ENCODE assay signal across 8 cellular contexts in genomic region chr11:108120936-108121273, GRCh38. TPM values are rescaled to one million over a fixed set of nuclear protein-coding genes. Genes with fewer than 3 reads are reported as not detected.
DNase-seq lines count a peak whose midpoint lies in the region; ATAC-seq and TF ChIP-seq lines count a peak whose summit lies in the region.
"Not testable (repeated sequence)": the region's sequence is repeated elsewhere in the genome, so short reads cannot be mapped to it uniquely, and the experiment has no call there.

No MANE protein-coding gene starts in this region.

- TF ChIP-seq CTCF in AG10803 (conservative IDR thresholded peaks at IDR 0.05; ENCODE audit: low read length); choroid plexus epithelial cell (conservative IDR thresholded peaks at IDR 0.05; ENCODE audit: low read depth, low read length); natural killer cell (IDR thresholded peaks at IDR 0.05): not testable (repeated sequence)

- H3K36me3 ChIP-seq in MG63, result not testable (repeated sequence)

- DNase-seq in AG10803 (ENCODE audit: low read depth); MG63; activated T-cell treated with anti-CD3 and anti-CD28 coated beads, Interleukin-2, amount 50 U/mL, for 24 hours; choroid plexus epithelial cell (ENCODE audit: low read depth); natural killer cell; stimulated activated naive CD8-positive, alpha-beta T cell treated with anti-CD3 and anti-CD28 coated beads, Interleukin-15, amount 100 ng/mL, for 72 hours: not testable (repeated sequence)
- DNase-seq in right cardiac atrium, result peak in 1 of 3 donors; percentile 25

- H3K36me3 Mint-ChIP-seq in activated T-cell treated with anti-CD3 and anti-CD28 coated beads, Interleukin-2, amount 50 U/mL, for 24 hours (ENCODE audit: low read depth), result peaks cover 22% of the 10 kb centered on the region
- H3K36me3 Mint-ChIP-seq in natural killer cell, result not testable (repeated sequence)

- H3K9me3 ChIP-seq in MG63; right cardiac atrium (ENCODE audit: control insufficient read depth, low read length): not testable (repeated sequence)

- peak overlapping the region; percentile 92 for H3K27ac Mint-ChIP-seq in activated T-cell treated with anti-CD3 and anti-CD28 coated beads, Interleukin-2, amount 50 U/mL, for 24 hours
- peak overlapping the region in 1 of 2 donors; percentile 75 for H3K27ac Mint-ChIP-seq in natural killer cell
- peak overlapping the region; percentile 69 to 77 for H3K27ac Mint-ChIP-seq in stimulated activated naive CD8-positive, alpha-beta T cell treated with anti-CD3 and anti-CD28 coated beads, Interleukin-15, amount 100 ng/mL, for 72 hours

- peaks cover 44% of the 10 kb centered on the region for H3K4me1 Mint-ChIP-seq in activated T-cell treated with anti-CD3 and anti-CD28 coated beads, Interleukin-2, amount 50 U/mL, for 24 hours (ENCODE audit: low read depth)
- H3K4me1 Mint-ChIP-seq in natural killer cell, result peaks cover 31 to 36% of the 10 kb centered on the region in 2 donors
- H3K4me1 Mint-ChIP-seq in stimulated activated naive CD8-positive, alpha-beta T cell treated with anti-CD3 and anti-CD28 coated beads, Interleukin-15, amount 100 ng/mL, for 72 hours, result peaks cover 49% of the 10 kb centered on the region

- peak overlapping the region; percentile 84 for H3K27ac ChIP-seq in right cardiac atrium (ENCODE audit: low read length)

- peak overlapping the region; percentile 67 for H3K4me3 ChIP-seq in AG10803 (ENCODE audit: low read length)
- peak overlapping the region; percentile 82 for H3K4me3 ChIP-seq in MG63
- peak overlapping the region; percentile 93 for H3K4me3 ChIP-seq in choroid plexus epithelial cell (ENCODE audit: low read depth, low read length)
- H3K4me3 ChIP-seq in right cardiac atrium (ENCODE audit: low read length), result peak overlapping the region; percentile 54

- H3K4me3 Mint-ChIP-seq in activated T-cell treated with anti-CD3 and anti-CD28 coated beads, Interleukin-2, amount 50 U/mL, for 24 hours, result peak overlapping the region; percentile 97
- H3K4me3 Mint-ChIP-seq in natural killer cell, result peak overlapping the region; percentile 89
- peak overlapping the region; percentile 88 to 92 for H3K4me3 Mint-ChIP-seq in stimulated activated naive CD8-positive, alpha-beta T cell treated with anti-CD3 and anti-CD28 coated beads, Interleukin-15, amount 100 ng/mL, for 72 hours

- 57% methylated on average over 7 of the region's 7 CpGs for WGBS in right cardiac atrium

- H3K9me3 Mint-ChIP-seq in activated T-cell treated with anti-CD3 and anti-CD28 coated beads, Interleukin-2, amount 50 U/mL, for 24 hours; natural killer cell; stimulated activated naive CD8-positive, alpha-beta T cell treated with anti-CD3 and anti-CD28 coated beads, Interleukin-15, amount 100 ng/mL, for 72 hours: not testable (repeated sequence)

- peaks cover 10% of the 10 kb centered on the region for H3K4me1 ChIP-seq in right cardiac atrium (ENCODE audit: control insufficient read depth, insufficient read depth, low read length)

- not testable (repeated sequence) for H3K27me3 Mint-ChIP-seq in activated T-cell treated with anti-CD3 and anti-CD28 coated beads, Interleukin-2, amount 50 U/mL, for 24 hours; natural killer cell (ENCODE audit: low read depth in 2 of 2); stimulated activated naive CD8-positive, alpha-beta T cell treated with anti-CD3 and anti-CD28 coated beads, Interleukin-15, amount 100 ng/mL, for 72 hours

- ATAC-seq in GM21529 (IDR thresholded peaks at IDR 0.05; ENCODE audit: unreplicated experiment) (peak; percentile 14), right cardiac atrium (peak; percentile 1 to 4)
- not testable (repeated sequence) for ATAC-seq in natural killer cell; stimulated activated naive CD8-positive, alpha-beta T cell treated with anti-CD3 and anti-CD28 coated beads, Interleukin-15, amount 100 ng/mL, for 72 hours

- intact Hi-C loops in right cardiac atrium (cut with DNase I), result loop anchor here in 1 of 4 donors (10.0 kb wide), 1 partner anchor 104 kb away; the partner anchor contains the start of genes ATM and NPAT
- intact Hi-C loops in natural killer cell (cut with micrococcal nuclease), result not testable (repeated sequence)

- not testable (repeated sequence) for H3K27me3 ChIP-seq in MG63; right cardiac atrium (ENCODE audit: control insufficient read depth, insufficient read depth)

RNA-seq across cellular contexts. Expression of gene ACAT1, which starts 0.5 kb away (rescaled TPM):
- total RNA-seq in MG63 (2014; rRNA removed; shearing (Covaris generic); ENCODE audit: low replicate concordance), result 201 and 249 TPM in 2 replicates
- total RNA-seq in right cardiac atrium (100 to 1,000 TPM; 128 to 198 (median 164) TPM), natural killer cell (10 to 100 TPM in 2 of 3 donors, 1 to 10 TPM in 1; 7.4 to 15.4 (median 10.9) TPM)
- 196 TPM for polyA plus RNA-seq in right cardiac atrium

Comparison
In these comparisons a context has a peak if more than half of its experiments do, and no peak if none do; other contexts are left out.
1. RNA of gene ACAT1, which starts 0.5 kb away (total RNA-seq): 201 to 249 TPM in MG63 and 128 to 198 TPM in right cardiac atrium; 7.4 to 15.4 TPM in natural killer cell; every median in the first group is over 4 times any median in the second.
2. Peak in every context shown above with its lines, with median percentiles within 50 percentile points of each other: H3K4me3 ChIP-seq and H3K4me3 Mint-ChIP-seq.